ENCODE assay signal across 18 cellular contexts in genomic region chr6:64680446-64680845, GRCh38.
DNase-seq lines count a peak whose midpoint lies in the region; TF ChIP-seq lines count a peak whose summit lies in the region.
"Had no signal": no experiment of that assay in that cellular context is flagged by ENCODE, and none has a peak within 500 bp of the region (broad histone marks: within the 10 kb centered on the region; RNA-seq: fewer than 3 reads in every experiment).

No MANE protein-coding gene starts in this region.

- H3K27me3 ChIP-seq in PC-9 (ENCODE audit: insufficient read depth, low read depth) (no peaks in the 10 kb centered on the region), hepatocyte (no peaks in the 10 kb centered on the region), colonic mucosa (no peaks in the 10 kb centered on the region), BE2C (no peaks in the 10 kb centered on the region)

- POLR2A ChIA-PET in PC-9 (lab: Charles Lee; ENCODE audit: unreplicated experiment), result no interaction called here

- H3K4me3 ChIP-seq in PC-9 (no peak overlapping the region), astrocyte of the cerebellum (ENCODE audit: low read depth, low read length) (no peak overlapping the region), hepatocyte (no peak overlapping the region), colonic mucosa (no peak overlapping the region), BE2C (ENCODE audit: low read depth, low read length) (no peak overlapping the region)
- H3K4me3 ChIP-seq: lung had no signal

- H3K36me3 ChIP-seq in PC-9 (ENCODE audit: low read depth), result no peaks in the 10 kb centered on the region
- no peaks in the 10 kb centered on the region for H3K36me3 ChIP-seq in hepatocyte (replicated peaks; ENCODE audit: insufficient read depth, low read depth)
- H3K36me3 ChIP-seq in colonic mucosa, result no peaks in the 10 kb centered on the region
- H3K36me3 ChIP-seq in BE2C, result no peaks in the 10 kb centered on the region

- intact Hi-C loops in PC-9 (cut with micrococcal nuclease; ENCODE audit: unreplicated experiment), result no loop called here
- intact Hi-C loops in colonic mucosa (cut with DNase I), result no loop called here

- H3K9ac ChIP-seq in colonic mucosa (ENCODE audit: low read depth in 2 of 2, low read length in 2 of 2), result no peak overlapping the region
- H3K9ac ChIP-seq: parathyroid adenoma had no signal

- H3K4me1 ChIP-seq in PC-9 (replicated peaks; ENCODE audit: insufficient read depth) (0 out of 2 replicates have a peak, but pooled peaks cover 12% of the 10 kb centered on the region), hepatocyte (ENCODE audit: insufficient read depth) (peaks cover 16% of the 10 kb centered on the region), colonic mucosa (no peaks in the 10 kb centered on the region), BE2C (peaks cover 14% of the 10 kb centered on the region)
- H3K4me1 ChIP-seq: parathyroid adenoma had no signal

- H3K4me2 ChIP-seq in PC-9, result peak overlapping the region; percentile 18; the same call in 1 of the 2 replicates
- no peak overlapping the region for H3K4me2 ChIP-seq in hepatocyte

- BruUV-seq in PC-9 (replicated peaks; lab: Mats Ljungman, UMichigan), result no TSS peak

- CTCF ChIA-PET in PC-9 (lab: Charles Lee), result no interaction called here

- DNase-seq in A172 (ENCODE audit: low spot score) (peak; percentile 22), PC-9 (peak; percentile 1 to 54), astrocyte of the cerebellum (ENCODE audit: low read depth) (peak; percentile 29), hepatocyte (ENCODE audit: low spot score) (peak; percentile 6), colonic mucosa (no peak), SKM-1 (lab: John Stamatoyannopoulos, UW; ENCODE audit: unreplicated experiment) (no peak), BE2C (no peak)
- no peak for DNase-seq in stimulated activated CD4-positive, alpha-beta T cell treated with anti-CD3 and anti-CD28 coated beads, Interleukin-2, amount 100 ng/mL, for 24 hours
- DNase-seq: activated CD4-positive, alpha-beta T cell treated with anti-CD3 and anti-CD28 coated beads, Interleukin-2, amount 10 ng/mL, durations not matched to agents 7 days and 5 days; Calu3; effector memory CD4-positive, alpha-beta T cell; naive B cell; NCI-H146; NCI-H2171; stimulated activated CD4-positive, alpha-beta T cell treated with anti-CD3 and anti-CD28 coated beads, Interleukin-2, amount 100 ng/mL, for 48 hours; stimulated activated naive CD8-positive, alpha-beta T cell treated with anti-CD3 and anti-CD28 coated beads, Interleukin-15, amount 100 ng/mL, for 72 hours had no signal

- H3K27ac ChIP-seq in PC-9 (no peak overlapping the region), hepatocyte (peak overlapping the region; percentile 73), colonic mucosa (no peak overlapping the region)
- H3K27ac ChIP-seq: parathyroid adenoma had no signal

- no peaks in the 10 kb centered on the region for H3K79me2 ChIP-seq in PC-9 (ENCODE audit: low read depth)
- no peaks in the 10 kb centered on the region for H3K79me2 ChIP-seq in hepatocyte
- H3K79me2 ChIP-seq: parathyroid adenoma had no signal

- WGBS in hepatocyte (ENCODE audit: low lambda C conversion rate, missing lambda C conversion rate), result 50% methylated on average over 5 of the region's 5 CpGs

- H3K9me3 ChIP-seq in PC-9 (ENCODE audit: insufficient read depth, low read depth) (no peaks in the 10 kb centered on the region), hepatocyte (ENCODE audit: low read depth) (no peaks in the 10 kb centered on the region), colonic mucosa (no peaks in the 10 kb centered on the region), BE2C (no peaks in the 10 kb centered on the region)

- H2AFZ ChIP-seq in PC-9 (peak overlapping the region; percentile 45; the same call in 1 of the 2 replicates), hepatocyte (no peak overlapping the region)
- H2AFZ ChIP-seq: parathyroid adenoma had no signal

- in situ Hi-C loops in astrocyte of the cerebellum (cut with HindIII; ENCODE audit: low sequenced_read_pairs), result no loop called here

- H3K9me2 ChIP-seq in PC-9 (ENCODE audit: insufficient read depth) (no peaks in the 10 kb centered on the region), hepatocyte (replicated peaks; ENCODE audit: insufficient read depth) (no peaks in the 10 kb centered on the region)

- H3F3A ChIP-seq in PC-9 (ENCODE audit: insufficient read depth, low read depth), result no peaks in the 10 kb centered on the region

- no peak for TF ChIP-seq CTCF in PC-9 (conservative IDR thresholded peaks at IDR 0.05)
- TF ChIP-seq CTCF in astrocyte of the cerebellum (IDR thresholded peaks at IDR 0.05; ENCODE audit: low read depth, low read length, missing control alignments), result no peak
- no peak for TF ChIP-seq CTCF in hepatocyte (IDR thresholded peaks at IDR 0.05; ENCODE audit: poor library complexity)
- no peak for TF ChIP-seq CTCF in colonic mucosa (IDR thresholded peaks at IDR 0.05)
- no peak for TF ChIP-seq CTCF in BE2C (IDR thresholded peaks at IDR 0.05; ENCODE audit: low read depth, low read length)

- no peaks in the 10 kb centered on the region for H4K20me1 ChIP-seq in PC-9 (ENCODE audit: insufficient read depth)
- H4K20me1 ChIP-seq in hepatocyte (ENCODE audit: insufficient read depth, poor library complexity, severe bottlenecking), result no peaks in the 10 kb centered on the region

Comparison
In these comparisons a context has a peak if more than half of its experiments do, and no peak if none do; other contexts are left out.
1. DNase-seq: peak in A172 (single experiment), PC-9 (2 of 2), astrocyte of the cerebellum (single experiment) and hepatocyte (single experiment); none in colonic mucosa (single experiment), SKM-1 (single experiment), stimulated activated CD4-positive, alpha-beta T cell treated with anti-CD3 and anti-CD28 coated beads, Interleukin-2, amount 100 ng/mL, for 24 hours (0 of 2) and BE2C (single experiment).